Comparison of ENCODE assay signal across 1 cellular context in the genomic region with DNA sequence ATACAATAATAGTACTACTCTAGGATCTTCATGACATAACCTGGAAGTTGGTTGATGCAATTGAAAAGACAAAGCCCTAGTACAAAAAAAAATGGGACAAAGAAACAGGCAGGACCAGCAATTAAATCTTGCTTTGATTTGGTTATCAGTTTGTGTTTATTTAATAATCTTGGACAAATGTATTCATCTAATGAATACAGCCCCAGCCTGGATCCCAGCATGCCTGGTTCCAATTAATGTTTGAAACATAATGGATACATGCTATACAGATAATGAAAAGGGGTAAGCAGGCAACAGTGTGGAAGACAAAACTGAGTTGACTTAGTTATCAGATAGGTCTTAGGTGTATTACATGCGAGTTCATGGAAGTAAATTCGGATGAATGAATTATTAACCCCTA.
TF ChIP-seq lines count a peak whose summit lies in the region.

No MANE protein-coding gene starts in this region.

TF ChIP-seq in SK-N-SH, 30 proteins besides CTCF, POLR2A, EP300 and RAD21 (continued from another document):
- TF ChIP-seq IRF3 (IDR thresholded peaks at IDR 0.05; ENCODE audit: low read depth, low read length) = no peak
- TF ChIP-seq POLR2AphosphoS5 (IDR thresholded peaks at IDR 0.05; ENCODE audit: low read depth, low read length) = no peak
- peak; percentile 51 for TF ChIP-seq CHD2 (IDR thresholded peaks at IDR 0.05; ENCODE audit: low read length, partially characterized antibody)
- TF ChIP-seq PBX3 (IDR thresholded peaks at IDR 0.05) = no peak
- TF ChIP-seq RCOR1 (IDR thresholded peaks at IDR 0.05; ENCODE audit: low read length) = peak; percentile 82; the same call in 1 of the 2 replicates
- TF ChIP-seq, protein P1, sequence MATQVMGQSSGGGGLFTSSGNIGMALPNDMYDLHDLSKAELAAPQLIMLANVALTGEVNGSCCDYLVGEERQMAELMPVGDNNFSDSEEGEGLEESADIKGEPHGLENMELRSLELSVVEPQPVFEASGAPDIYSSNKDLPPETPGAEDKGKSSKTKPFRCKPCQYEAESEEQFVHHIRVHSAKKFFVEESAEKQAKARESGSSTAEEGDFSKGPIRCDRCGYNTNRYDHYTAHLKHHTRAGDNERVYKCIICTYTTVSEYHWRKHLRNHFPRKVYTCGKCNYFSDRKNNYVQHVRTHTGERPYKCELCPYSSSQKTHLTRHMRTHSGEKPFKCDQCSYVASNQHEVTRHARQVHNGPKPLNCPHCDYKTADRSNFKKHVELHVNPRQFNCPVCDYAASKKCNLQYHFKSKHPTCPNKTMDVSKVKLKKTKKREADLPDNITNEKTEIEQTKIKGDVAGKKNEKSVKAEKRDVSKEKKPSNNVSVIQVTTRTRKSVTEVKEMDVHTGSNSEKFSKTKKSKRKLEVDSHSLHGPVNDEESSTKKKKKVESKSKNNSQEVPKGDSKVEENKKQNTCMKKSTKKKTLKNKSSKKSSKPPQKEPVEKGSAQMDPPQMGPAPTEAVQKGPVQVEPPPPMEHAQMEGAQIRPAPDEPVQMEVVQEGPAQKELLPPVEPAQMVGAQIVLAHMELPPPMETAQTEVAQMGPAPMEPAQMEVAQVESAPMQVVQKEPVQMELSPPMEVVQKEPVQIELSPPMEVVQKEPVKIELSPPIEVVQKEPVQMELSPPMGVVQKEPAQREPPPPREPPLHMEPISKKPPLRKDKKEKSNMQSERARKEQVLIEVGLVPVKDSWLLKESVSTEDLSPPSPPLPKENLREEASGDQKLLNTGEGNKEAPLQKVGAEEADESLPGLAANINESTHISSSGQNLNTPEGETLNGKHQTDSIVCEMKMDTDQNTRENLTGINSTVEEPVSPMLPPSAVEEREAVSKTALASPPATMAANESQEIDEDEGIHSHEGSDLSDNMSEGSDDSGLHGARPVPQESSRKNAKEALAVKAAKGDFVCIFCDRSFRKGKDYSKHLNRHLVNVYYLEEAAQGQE (IDR thresholded peaks at IDR 0.05; ENCODE audit: low read depth, low read length) = no peak
- TF ChIP-seq FOXM1 (IDR thresholded peaks at IDR 0.05; ENCODE audit: low read depth) = no peak
- TF ChIP-seq GATA2 (CRISPR knock-in tag; IDR thresholded peaks at IDR 0.05) = peak; percentile 52; the same call in 1 of the 2 replicates
- no peak for TF ChIP-seq JUND (IDR thresholded peaks at IDR 0.05)
- no peak for TF ChIP-seq FOSL2 (IDR thresholded peaks at IDR 0.05; ENCODE audit: borderline replicate concordance, low read depth)
- no peak for TF ChIP-seq RXRA (IDR thresholded peaks at IDR 0.05; ENCODE audit: borderline replicate concordance, low read depth)
- no peak for TF ChIP-seq TEAD4 (IDR thresholded peaks at IDR 0.05; ENCODE audit: borderline replicate concordance, insufficient read depth)
TF ChIP-seq in SK-N-SH: peak in this region for 4.
